In genomic region chr11:17010851-17011420, GRCh38 we compare ENCODE assay signal across 16 cellular contexts. TPM values are rescaled to one million over a fixed set of nuclear protein-coding genes. Genes with fewer than 3 reads are reported as not detected.
DNase-seq lines count a peak whose midpoint lies in the region; ATAC-seq and TF ChIP-seq lines count a peak whose summit lies in the region.
"Had no signal": no experiment of that assay in that cellular context is flagged by ENCODE, and none has a peak within 500 bp of the region (broad histone marks: within the 10 kb centered on the region; RNA-seq: fewer than 3 reads in every experiment).

No MANE protein-coding gene starts in this region.

- intact Hi-C loops in sigmoid colon (cut with DNase I), result no loop called here

- ATAC-seq in GM19328 (IDR thresholded peaks at IDR 0.05; ENCODE audit: unreplicated experiment), result no peak
- ATAC-seq: HCT116, Panc1 had no signal

- H3K36me3 ChIP-seq in H7 (replicated peaks; ENCODE audit: control insufficient read depth, insufficient read depth, low read length) (no peaks in the 10 kb centered on the region), iPS-15b (ENCODE audit: control insufficient read depth, insufficient read depth, low read length) (no peaks in the 10 kb centered on the region), sigmoid colon (no peaks in the 10 kb centered on the region)

- H3K27ac ChIP-seq in sigmoid colon, result no peak overlapping the region

- 63 to 76% methylated on average over 8 of the region's 8 CpGs for WGBS in sigmoid colon, 2 donors

- DNase-seq in H7 (peak; percentile 51), NCI-H69 (lab: John Stamatoyannopoulos, UW) (peak; percentile 22), sigmoid colon (peak; percentile 54), NCI-H82 treated with DMSO at 0.1 percent for 48 hours (lab: John Stamatoyannopoulos, UW; ENCODE audit: unreplicated experiment) (no peak), HEK293T (ENCODE audit: extremely low spot score) (no peak)
- DNase-seq: COR-L47, DMS153, KG1, NCI-H146, NCI-H2081, NCI-H226, NCI-H774 had no signal

- H3K4me1 ChIP-seq in iPS-15b (ENCODE audit: control insufficient read depth, insufficient read depth, low read length) (peaks cover 20% of the 10 kb centered on the region), sigmoid colon (peaks cover 0 to 16% (median 14%) of the 10 kb centered on the region in 4 donors)

- H3K27me3 ChIP-seq in H7 (ENCODE audit: control insufficient read depth, insufficient read depth, low read length) (peaks cover 40% of the 10 kb centered on the region), iPS-15b (ENCODE audit: control insufficient read depth, insufficient read depth, low read length) (peaks cover 17% of the 10 kb centered on the region), sigmoid colon (peaks cover 3 to 24% (median 14%) of the 10 kb centered on the region in 3 donors)

- H3K9ac ChIP-seq in iPS-15b (ENCODE audit: low read depth, low read length), result no peak overlapping the region

- no peak for TF ChIP-seq POLR2A in sigmoid colon (IDR thresholded peaks at IDR 0.05)

- H3K4me3 ChIP-seq in H7 (ENCODE audit: insufficient read depth, low read depth, low read length), result no peak overlapping the region
- peak overlapping the region; percentile 10 for H3K4me3 ChIP-seq in iPS-15b (ENCODE audit: low read depth, low read length)
- no peak overlapping the region for H3K4me3 ChIP-seq in sigmoid colon

- CTCF ChIA-PET in HEK293T (lab: Yijun Ruan, JAX), result interaction anchor here (0.5 to 1.1 kb wide), 2 partner anchors 17 to 57 kb away, joined by 3 read pairs; no protein-coding TSS in a partner anchor

- TF ChIP-seq EP300 in sigmoid colon (IDR thresholded peaks at IDR 0.05), result no peak

- POLR2A ChIA-PET in HEK293T (lab: Yijun Ruan, JAX), result no interaction called here

- H3K9me3 ChIP-seq in iPS-15b (ENCODE audit: control insufficient read depth, insufficient read depth, low read length) (no peaks in the 10 kb centered on the region), sigmoid colon (no peaks in the 10 kb centered on the region)

- no peak for TF ChIP-seq CTCF in sigmoid colon (IDR thresholded peaks at IDR 0.05)

TF ChIP-seq in HEK293T, 16 proteins besides CTCF, POLR2A, EP300 and RAD21:
- no peak for TF ChIP-seq BHLHE40 (IDR thresholded peaks at IDR 0.05; ENCODE audit: borderline replicate concordance)
- no peak for TF ChIP-seq SP1 (IDR thresholded peaks at IDR 0.05)
- TF ChIP-seq PKNOX1 (IDR thresholded peaks at IDR 0.05), result no peak

RNA-seq across cellular contexts. Expression of gene PLEKHA7, which starts 3.3 kb away (rescaled TPM):
- total RNA-seq in H7 (2014; rRNA removed; shearing (Covaris generic)), result 4.2 and 7.6 TPM in 2 replicates
- total RNA-seq in sigmoid colon, result 10 to 100 TPM in 1 of 4 donors, 1 to 10 TPM in 3; 2.9 to 10.2 (median 4.2) TPM
- 10 to 100 TPM; 28.2 to 45.3 (median 41.3) TPM for polyA plus RNA-seq in sigmoid colon

Comparison
In these comparisons a context has a peak if more than half of its experiments do, and no peak if none do; other contexts are left out.
1. DNase-seq: peak in H7 (single experiment), NCI-H69 (single experiment) and sigmoid colon (single experiment); none in NCI-H82 treated with DMSO at 0.1 percent for 48 hours (single experiment) and HEK293T (single experiment).